ENCODE assay signal across 9 cellular contexts in the genomic region with DNA sequence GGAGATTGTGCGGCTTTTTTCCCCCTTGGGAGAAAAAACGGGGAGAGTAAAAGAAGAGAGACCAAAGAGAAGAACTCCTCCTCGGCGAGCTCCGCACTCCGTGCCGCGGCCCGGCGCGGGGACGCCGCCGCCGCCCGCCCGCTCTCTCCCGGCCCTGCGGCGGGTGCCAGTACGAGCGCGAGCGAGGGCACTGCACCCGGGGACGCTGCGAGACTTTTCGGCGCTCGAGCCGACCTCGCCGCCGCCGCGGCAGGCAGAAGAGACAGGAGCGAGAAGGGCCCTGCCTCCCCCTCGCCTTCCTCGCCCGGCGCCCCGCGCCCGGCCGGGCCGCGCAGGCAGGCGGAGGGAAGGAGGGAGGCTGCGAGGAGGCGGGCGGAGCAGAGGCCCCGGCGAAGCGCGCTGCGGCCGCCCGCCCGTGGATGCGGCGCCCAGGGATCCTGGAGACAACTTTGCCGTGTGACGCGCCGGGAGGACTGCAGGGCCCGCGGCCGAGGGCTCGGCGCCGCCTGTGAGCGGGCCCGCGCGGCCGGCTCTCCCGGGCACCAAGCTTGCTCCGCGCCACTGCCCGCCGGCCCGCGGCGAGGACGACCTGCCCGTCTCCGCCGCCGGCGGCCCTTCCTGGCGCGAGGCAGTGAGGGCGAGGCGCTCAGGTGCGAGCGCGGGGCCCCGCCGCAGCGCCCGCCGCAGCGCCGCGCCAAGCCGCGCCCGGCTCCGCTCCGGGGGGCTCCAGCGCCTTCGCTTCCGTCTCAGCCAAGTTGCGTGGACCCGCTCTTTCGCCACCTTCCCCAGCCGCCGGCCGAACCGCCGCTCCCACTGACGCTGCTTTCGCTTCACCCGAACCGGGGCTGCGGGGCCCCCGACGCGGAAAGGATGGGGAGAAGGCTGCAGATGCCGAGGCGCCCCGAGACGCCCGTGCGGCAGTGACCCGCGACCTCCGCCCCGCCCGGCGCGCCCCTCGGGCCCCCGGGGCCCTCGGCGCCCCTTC. TPM values are rescaled to one million over a fixed set of nuclear protein-coding genes. Genes with fewer than 3 reads are reported as not detected.
DNase-seq lines count a peak whose midpoint lies in the region; ATAC-seq, FAIRE-seq and TF ChIP-seq lines count a peak whose summit lies in the region.
"Had no signal": no experiment of that assay in that cellular context is flagged by ENCODE, and none has a peak within 500 bp of the region (broad histone marks: within the 10 kb centered on the region; RNA-seq: fewer than 3 reads in every experiment).

No MANE protein-coding gene starts in this region.

- FAIRE-seq in small intestine (lab: Jason Lieb, UNC), result no peak

- TF ChIP-seq CTCF in Calu3 (IDR thresholded peaks at IDR 0.05; ENCODE audit: unreplicated experiment) (no peak), astrocyte of the spinal cord (IDR thresholded peaks at IDR 0.05; ENCODE audit: low read depth, low read length) (no peak), thoracic aorta (IDR thresholded peaks at IDR 0.05) (no peak)

- CTCF ChIA-PET in Calu3 (lab: Charles Lee), result interaction anchor here (0.6 to 0.7 kb wide), 3 partner anchors 49 to 691 kb away, joined by 3 to 5 read pairs (median 3); no protein-coding TSS in a partner anchor

- ATAC-seq in left colon (peak; percentile 26), thoracic aorta (ENCODE audit: insufficient number of reproducible peaks, low FRiP score, low read depth) (no peak), HG02588 (IDR thresholded peaks at IDR 0.05; ENCODE audit: unreplicated experiment) (no peak)

- H3K9me3 ChIP-seq in thoracic aorta, result no peaks in the 10 kb centered on the region
- no peaks in the 10 kb centered on the region for H3K9me3 ChIP-seq in small intestine (ENCODE audit: control insufficient read depth, low read depth)

- peak overlapping the region; percentile 15 for H3K4me3 ChIP-seq in astrocyte of the spinal cord (ENCODE audit: low read depth, low read length)
- H3K4me3 ChIP-seq in thoracic aorta, result peak overlapping the region; percentile 67
- H3K4me3 ChIP-seq in small intestine (ENCODE audit: low read depth in 1 of 2, low read length in 2 of 2), result peak overlapping the region in 1 of 2 donors; percentile 50

- H3K9me3 Mint-ChIP-seq in Calu3 (ENCODE audit: low read depth, unreplicated experiment), result no peaks in the 10 kb centered on the region

- H3K27me3 Mint-ChIP-seq in Calu3 (ENCODE audit: unreplicated experiment), result peaks cover 57% of the 10 kb centered on the region

- H3K27ac ChIP-seq in thoracic aorta (no peak overlapping the region), small intestine (ENCODE audit: low read depth in 1 of 2, low read length in 1 of 2) (no peak overlapping the region)

- 0 to 1% (median 0%) methylated on average over 45 to 146 of the region's 146 CpGs for WGBS in small intestine, 3 donors

- DNase-seq in Calu3, result peak; percentile 19
- peak; percentile 4 for DNase-seq in LHCN-M2 (ENCODE audit: low read depth)
- DNase-seq in astrocyte of the spinal cord (ENCODE audit: low read depth, low spot score), result no peak
- peak in 1 of 2 donors; percentile 14 for DNase-seq in left colon
- no peak for DNase-seq in thoracic aorta (ENCODE audit: low spot score)
- no peak for DNase-seq in small intestine
- DNase-seq in dedifferentiated amniotic fluid mesenchymal stem cell (ENCODE audit: extremely low spot score), result no peak

- H3K36me3 Mint-ChIP-seq in Calu3 (ENCODE audit: insufficient read depth, unreplicated experiment), result peaks cover 9% of the 10 kb centered on the region

- in situ Hi-C loops in astrocyte of the spinal cord (cut with HindIII; ENCODE audit: low sequenced_read_pairs), result no loop called here

- H3K36me3 ChIP-seq in thoracic aorta, result no peaks in the 10 kb centered on the region
- no peaks in the 10 kb centered on the region for H3K36me3 ChIP-seq in small intestine (ENCODE audit: control insufficient read depth in 2 of 2, insufficient read depth in 2 of 2, low read length in 2 of 2)

- no TSS peak for BruUV-seq in Calu3 (replicated peaks; lab: Mats Ljungman, UMichigan)

- H3K4me1 ChIP-seq in thoracic aorta (ENCODE audit: control insufficient read depth in 1 of 2, low read depth in 2 of 2) (peaks cover 27 to 41% of the 10 kb centered on the region in 2 donors), small intestine (ENCODE audit: control insufficient read depth in 2 of 2, insufficient read depth in 1 of 2, low read depth in 1 of 2, low read length in 1 of 2) (peaks cover 0 to 5% of the 10 kb centered on the region in 2 donors)

- no peak overlapping the region for H3K27ac Mint-ChIP-seq in Calu3 (ENCODE audit: unreplicated experiment)

- intact Hi-C loops in Calu3 (cut with micrococcal nuclease; ENCODE audit: unreplicated experiment), result loop anchor here (5.0 kb wide), 1 partner anchor 112 kb away; no protein-coding TSS in a partner anchor
- intact Hi-C loops in left colon (cut with DNase I, micrococcal nuclease), result loop anchor here in 1 of 2 donors (5.0 kb wide), 1 partner anchor 332 kb away; no protein-coding TSS in a partner anchor

- H3K4me3 Mint-ChIP-seq in Calu3 (ENCODE audit: low read depth, unreplicated experiment), result peak overlapping the region; percentile 34

- H3K27me3 ChIP-seq in thoracic aorta (replicated peaks; ENCODE audit: insufficient read depth), result no peaks in the 10 kb centered on the region
- peaks cover 12 to 33% of the 10 kb centered on the region in 2 donors for H3K27me3 ChIP-seq in small intestine (ENCODE audit: control insufficient read depth in 2 of 2, insufficient read depth in 2 of 2, low read length in 2 of 2)

- H3K4me1 Mint-ChIP-seq in Calu3 (ENCODE audit: low read depth, unreplicated experiment), result peaks cover 7% of the 10 kb centered on the region

RNA-seq across cellular contexts. Expression of a gene that starts 0.7 kb away (rescaled TPM):
- not detected in 2 replicates for total RNA-seq in Calu3 (2022)
- total RNA-seq in LHCN-M2 (2014; rRNA removed), result 0.26 and 0.46 TPM in 2 replicates
- polyA plus RNA-seq in LHCN-M2 (2012), result 2.0 TPM
- under 1 TPM; 0.47 to 0.98 TPM for total RNA-seq in left colon
- 10 to 100 TPM in 1 of 2 donors, 1 to 10 TPM in 1; 2.8 to 19.4 TPM for total RNA-seq in thoracic aorta
- 1 to 10 TPM in 1 of 3 donors, under 1 TPM in 1, not detected in 1; 0.27 to 3.2 TPM for polyA plus RNA-seq in small intestine
- total RNA-seq: SK-MEL-5 had no signal

Comparison
In these comparisons a context has a peak if more than half of its experiments do, and no peak if none do; other contexts are left out.
1. DNase-seq: peak in Calu3 (single experiment) and LHCN-M2 (single experiment); none in astrocyte of the spinal cord (single experiment), thoracic aorta (single experiment), small intestine (single experiment) and dedifferentiated amniotic fluid mesenchymal stem cell (single experiment).